ENCODE assay signal across 19 cellular contexts in the genomic region with DNA sequence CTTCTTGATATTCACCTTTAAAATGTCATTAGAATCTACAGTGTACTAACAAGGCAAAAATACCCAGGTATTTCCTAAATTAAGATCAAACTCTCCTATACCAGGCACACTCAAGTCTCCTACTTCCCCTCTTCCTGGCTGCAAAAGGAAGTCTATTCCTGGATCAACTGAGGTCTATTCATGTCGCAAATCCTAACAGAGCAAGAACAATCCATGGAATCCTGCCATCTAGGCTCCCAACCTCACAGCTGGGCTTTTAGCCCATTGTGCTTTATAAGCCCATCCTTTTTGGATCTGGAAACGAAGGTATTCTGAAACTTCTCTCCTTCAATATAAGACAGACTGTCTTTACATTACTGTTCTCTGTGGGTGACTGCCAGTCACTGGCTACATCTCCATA.
A peak's percentile ranks its signal among the peaks of the same experiment; 100 is the strongest.
DNase-seq lines count a peak whose midpoint lies in the region; ATAC-seq, FAIRE-seq and TF ChIP-seq lines count a peak whose summit lies in the region.
"Had no signal": no experiment of that assay in that cellular context is flagged by ENCODE, and none has a peak within 500 bp of the region (broad histone marks: within the 10 kb centered on the region; RNA-seq: fewer than 3 reads in every experiment).

No MANE protein-coding gene starts in this region.

- H3K9ac ChIP-seq in astrocyte (ENCODE audit: low read length), result no peak overlapping the region
- no peak overlapping the region for H3K9ac ChIP-seq in neuronal stem cell (ENCODE audit: low read depth, low read length, poor library complexity)

- H3K4me3 ChIP-seq in astrocyte (ENCODE audit: insufficient read depth, low read depth, low read length), result no peak overlapping the region
- no peak overlapping the region for H3K4me3 ChIP-seq in neuronal stem cell (ENCODE audit: low read length in 2 of 2)

- no peaks in the 10 kb centered on the region for H3K79me1 ChIP-seq in neuronal stem cell (ENCODE audit: low read depth, low read length)

- intact Hi-C loops in left cardiac atrium (cut with DNase I) (loop anchor here in 1 of 2 donors (5.0 kb wide), 1 partner anchor 413 kb away; no protein-coding TSS in a partner anchor), Calu3 (cut with micrococcal nuclease; ENCODE audit: unreplicated experiment) (no loop called here)

- H4K8ac ChIP-seq in neuronal stem cell (ENCODE audit: low read depth, low read length), result no peak overlapping the region

- H3K4me3 Mint-ChIP-seq in astrocyte (ENCODE audit: unreplicated experiment) (no peak overlapping the region), Calu3 (ENCODE audit: low read depth, unreplicated experiment) (no peak overlapping the region)
- H3K4me3 Mint-ChIP-seq in stimulated activated naive CD8-positive, alpha-beta T cell treated with anti-CD3 and anti-CD28 coated beads, Interleukin-15, amount 100 ng/mL, for 72 hours, result no peak overlapping the region
- H3K4me3 Mint-ChIP-seq: activated CD4-positive, alpha-beta T cell treated with anti-CD3 and anti-CD28 coated beads, Interleukin-2, amount 10 ng/mL, durations not matched to agents 7 days and 5 days; activated naive CD8-positive, alpha-beta T cell; central memory CD8-positive, alpha-beta T cell; endodermal cell; immature natural killer cell had no signal

- H3K4me2 ChIP-seq in astrocyte (ENCODE audit: low read length) (peak overlapping the region; percentile 3), neuronal stem cell (ENCODE audit: insufficient read depth, low read length, poor library complexity, severe bottlenecking) (no peak overlapping the region)

- FAIRE-seq in astrocyte (lab: Jason Lieb, UNC), result peak; percentile 9
- FAIRE-seq: GM12891 had no signal

- H3K27me3 ChIP-seq in astrocyte (ENCODE audit: insufficient read depth, low read length) (no peaks in the 10 kb centered on the region), neuronal stem cell (ENCODE audit: control insufficient read depth in 3 of 3, insufficient read depth in 3 of 3, low read depth in 1 of 3, low read length in 3 of 3) (no peaks in the 10 kb centered on the region)
- H3K27me3 ChIP-seq: foreskin keratinocyte had no signal

- H3K9me3 ChIP-seq in astrocyte (ENCODE audit: insufficient read depth, low read depth, low read length), result no peaks in the 10 kb centered on the region
- H3K9me3 ChIP-seq in neuronal stem cell (replicated peaks in 1 of 2; ENCODE audit: control insufficient read depth in 2 of 2, insufficient read depth in 1 of 2, low read depth in 1 of 2, low read length in 2 of 2), result no peaks in the 10 kb centered on the region

- CTCF ChIA-PET in Calu3 (lab: Charles Lee), result no interaction called here

- H3K14ac ChIP-seq in neuronal stem cell (ENCODE audit: low read length), result no peak overlapping the region

- TF ChIP-seq CTCF in astrocyte (IDR thresholded peaks at IDR 0.05; ENCODE audit: insufficient read depth, low read depth, low read length) (no peak), Calu3 (IDR thresholded peaks at IDR 0.05; ENCODE audit: unreplicated experiment) (no peak)

- H3K4ac ChIP-seq in neuronal stem cell (ENCODE audit: low read length), result no peak overlapping the region

- no peak overlapping the region for H4K91ac ChIP-seq in neuronal stem cell (ENCODE audit: low read depth, low read length, poor library complexity)

- WGBS in neuronal stem cell (ENCODE audit: extremely low coverage in 2 of 2, insufficient read length in 2 of 2, insufficient replicate concordance in 1 of 2), 2 donors, result no CpG with 5 or more reads among the region's 2 CpGs

- H2BK15ac ChIP-seq in neuronal stem cell (ENCODE audit: low read length), result no peak overlapping the region

- no peak overlapping the region for H2BK5ac ChIP-seq in neuronal stem cell (ENCODE audit: low read length)

- DNase-seq in EH (ENCODE audit: low read depth) (peak; percentile 42), astrocyte (ENCODE audit: low read depth) (peak; percentile 48), left cardiac atrium (no peak), neuronal stem cell (ENCODE audit: low spot score) (no peak), Calu3 (no peak), NCI-H82 (lab: John Stamatoyannopoulos, UW) (no peak)
- no peak for DNase-seq in stimulated activated naive CD8-positive, alpha-beta T cell treated with anti-CD3 and anti-CD28 coated beads, Interleukin-15, amount 100 ng/mL, for 72 hours
- DNase-seq: activated CD4-positive, alpha-beta T cell treated with anti-CD3 and anti-CD28 coated beads, Interleukin-2, amount 10 ng/mL, durations not matched to agents 7 days and 5 days; activated T-cell treated with anti-CD3 and anti-CD28 coated beads, Interleukin-2, amount 50 U/mL, for 1 hour; endodermal cell; foreskin keratinocyte; immature natural killer cell; NCI-H2171; posterior cingulate gyrus; stimulated activated CD4-positive, alpha-beta T cell treated with anti-CD3 and anti-CD28 coated beads, Interleukin-15, amount 100 ng/mL, for 24 hours had no signal

- H3K4me1 ChIP-seq in astrocyte (ENCODE audit: insufficient read depth, low read length), result peaks cover 12% of the 10 kb centered on the region
- H3K4me1 ChIP-seq in neuronal stem cell (ENCODE audit: control insufficient read depth in 2 of 2, insufficient read depth in 1 of 2, low read depth in 1 of 2, low read length in 2 of 2), result peaks cover 8 to 16% of the 10 kb centered on the region in 2 donors
- H3K4me1 ChIP-seq: foreskin keratinocyte had no signal

- no peaks in the 10 kb centered on the region for H3K9me3 Mint-ChIP-seq in astrocyte (ENCODE audit: unreplicated experiment)
- H3K9me3 Mint-ChIP-seq in Calu3 (ENCODE audit: low read depth, unreplicated experiment), result no peaks in the 10 kb centered on the region
- H3K9me3 Mint-ChIP-seq in stimulated activated naive CD8-positive, alpha-beta T cell treated with anti-CD3 and anti-CD28 coated beads, Interleukin-15, amount 100 ng/mL, for 72 hours, result no peaks in the 10 kb centered on the region
- H3K9me3 Mint-ChIP-seq: activated CD4-positive, alpha-beta T cell treated with anti-CD3 and anti-CD28 coated beads, Interleukin-2, amount 10 ng/mL, durations not matched to agents 7 days and 5 days; endodermal cell had no signal

- H3K4me1 Mint-ChIP-seq in astrocyte (ENCODE audit: low read depth, unreplicated experiment) (peaks cover 30% of the 10 kb centered on the region), Calu3 (ENCODE audit: low read depth, unreplicated experiment) (peaks cover 9% of the 10 kb centered on the region)
- no peaks in the 10 kb centered on the region for H3K4me1 Mint-ChIP-seq in stimulated activated naive CD8-positive, alpha-beta T cell treated with anti-CD3 and anti-CD28 coated beads, Interleukin-15, amount 100 ng/mL, for 72 hours
- H3K4me1 Mint-ChIP-seq: activated CD4-positive, alpha-beta T cell treated with anti-CD3 and anti-CD28 coated beads, Interleukin-2, amount 10 ng/mL, durations not matched to agents 7 days and 5 days; central memory CD8-positive, alpha-beta T cell; immature natural killer cell had no signal

- H4K20me1 ChIP-seq in astrocyte (ENCODE audit: insufficient read depth, low read length), result no peaks in the 10 kb centered on the region

- H3K18ac ChIP-seq in neuronal stem cell (ENCODE audit: low read length), result no peak overlapping the region

- H2AFZ ChIP-seq in astrocyte (ENCODE audit: low read depth, low read length), result no peak overlapping the region
- no peak overlapping the region for H2AFZ ChIP-seq in neuronal stem cell (ENCODE audit: low read length)

- H3K27ac Mint-ChIP-seq in astrocyte (ENCODE audit: unreplicated experiment) (no peak overlapping the region), Calu3 (ENCODE audit: unreplicated experiment) (no peak overlapping the region)
- H3K27ac Mint-ChIP-seq in stimulated activated naive CD8-positive, alpha-beta T cell treated with anti-CD3 and anti-CD28 coated beads, Interleukin-15, amount 100 ng/mL, for 72 hours, result no peak overlapping the region
- H3K27ac Mint-ChIP-seq: activated CD4-positive, alpha-beta T cell treated with anti-CD3 and anti-CD28 coated beads, Interleukin-2, amount 10 ng/mL, durations not matched to agents 7 days and 5 days; activated naive CD8-positive, alpha-beta T cell; endodermal cell; immature natural killer cell had no signal

- H3K79me2 ChIP-seq in astrocyte (ENCODE audit: insufficient read depth, low read length), result no peaks in the 10 kb centered on the region

- H2BK12ac ChIP-seq in neuronal stem cell (ENCODE audit: low read length), result no peak overlapping the region

- no peak overlapping the region for H3K23ac ChIP-seq in neuronal stem cell (ENCODE audit: low read depth, low read length, poor library complexity)

- H3K36me3 ChIP-seq in astrocyte (ENCODE audit: insufficient read depth, low read length), result no peaks in the 10 kb centered on the region
- no peaks in the 10 kb centered on the region for H3K36me3 ChIP-seq in neuronal stem cell (replicated peaks in 1 of 2; ENCODE audit: control insufficient read depth in 2 of 2, insufficient read depth in 2 of 2, low read length in 2 of 2)

- BruUV-seq in Calu3 (replicated peaks; lab: Mats Ljungman, UMichigan), result no TSS peak

- no peaks in the 10 kb centered on the region for H3K36me3 Mint-ChIP-seq in astrocyte (ENCODE audit: low read depth, unreplicated experiment)
- H3K36me3 Mint-ChIP-seq in Calu3 (ENCODE audit: insufficient read depth, unreplicated experiment), result no peaks in the 10 kb centered on the region
- H3K36me3 Mint-ChIP-seq: activated naive CD8-positive, alpha-beta T cell; immature natural killer cell had no signal

- H2AK5ac ChIP-seq in neuronal stem cell (ENCODE audit: low read depth, low read length), result no peak overlapping the region

- H3K27ac ChIP-seq in astrocyte (ENCODE audit: low read depth, low read length), result no peak overlapping the region
- peak overlapping the region; percentile 77 for H3K27ac ChIP-seq in neuronal stem cell (replicated peaks; ENCODE audit: low read length)
- H3K27ac ChIP-seq: foreskin keratinocyte had no signal

- H2BK120ac ChIP-seq in neuronal stem cell (ENCODE audit: low read depth, low read length), result no peak overlapping the region

- no peaks in the 10 kb centered on the region for H3K27me3 Mint-ChIP-seq in astrocyte (ENCODE audit: low read depth, unreplicated experiment)
- no peaks in the 10 kb centered on the region for H3K27me3 Mint-ChIP-seq in Calu3 (ENCODE audit: unreplicated experiment)
- H3K27me3 Mint-ChIP-seq in stimulated activated naive CD8-positive, alpha-beta T cell treated with anti-CD3 and anti-CD28 coated beads, Interleukin-15, amount 100 ng/mL, for 72 hours, result no peaks in the 10 kb centered on the region
- H3K27me3 Mint-ChIP-seq: activated CD4-positive, alpha-beta T cell treated with anti-CD3 and anti-CD28 coated beads, Interleukin-2, amount 10 ng/mL, durations not matched to agents 7 days and 5 days; activated naive CD8-positive, alpha-beta T cell; central memory CD8-positive, alpha-beta T cell had no signal

- peak; percentile 83 to 87 for ATAC-seq in left cardiac atrium
- no peak for ATAC-seq in GM21447 (IDR thresholded peaks at IDR 0.05; ENCODE audit: unreplicated experiment)
- ATAC-seq in stimulated activated naive CD8-positive, alpha-beta T cell treated with anti-CD3 and anti-CD28 coated beads, Interleukin-15, amount 100 ng/mL, for 72 hours, result no peak
- ATAC-seq: foreskin keratinocyte had no signal

Comparison
In these comparisons a context has a peak if more than half of its experiments do, and no peak if none do; other contexts are left out.
1. DNase-seq: peak in EH (single experiment) and astrocyte (single experiment); none in left cardiac atrium (single experiment), neuronal stem cell (single experiment), Calu3 (single experiment), NCI-H82 (single experiment) and stimulated activated naive CD8-positive, alpha-beta T cell treated with anti-CD3 and anti-CD28 coated beads, Interleukin-15, amount 100 ng/mL, for 72 hours (0 of 2).
2. ATAC-seq: peak in left cardiac atrium (2 of 2); none in GM21447 (single experiment) and stimulated activated naive CD8-positive, alpha-beta T cell treated with anti-CD3 and anti-CD28 coated beads, Interleukin-15, amount 100 ng/mL, for 72 hours (single experiment).